Comparison of ENCODE assay signal across 29 cellular contexts in the genomic region with DNA sequence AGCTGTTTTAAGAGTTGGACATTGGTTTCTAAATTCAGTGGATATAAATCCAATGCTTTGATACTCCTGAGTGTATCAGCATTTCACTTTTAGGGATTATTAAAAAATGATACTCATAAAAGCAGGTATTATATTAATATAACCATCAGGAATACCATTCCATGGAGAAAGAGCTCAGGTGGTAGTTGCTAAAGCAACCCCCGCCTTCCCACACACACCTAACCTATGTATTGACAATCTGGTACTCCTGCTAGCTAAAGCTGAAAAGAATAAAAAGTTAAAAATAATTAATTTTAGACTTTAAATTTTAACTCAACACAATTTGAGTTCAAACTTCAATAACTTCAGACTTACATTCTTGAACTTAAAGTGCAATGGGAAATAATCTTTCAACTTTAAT.
"Had no signal": no experiment of that assay in that cellular context is flagged by ENCODE, and none has a peak within 500 bp of the region (broad histone marks: within the 10 kb centered on the region; RNA-seq: fewer than 3 reads in every experiment).

No MANE protein-coding gene starts in this region.

- H3K27ac ChIP-seq: adrenal gland, ascending aorta, body of pancreas, brain microvascular endothelial cell, breast epithelium, cardiac muscle cell had no signal

- H3K4me1 ChIP-seq: adrenal gland, ascending aorta, body of pancreas, breast epithelium had no signal

- H3K4me3 ChIP-seq: adrenal gland, ascending aorta, body of pancreas, breast epithelium, cardiac muscle cell had no signal

- H3K36me3 ChIP-seq: adrenal gland, ascending aorta, brain microvascular endothelial cell, breast epithelium, cardiac muscle cell had no signal

- H3K9me3 ChIP-seq: adrenal gland, ascending aorta, body of pancreas, breast epithelium had no signal

- DNase-seq: activated effector memory CD4-positive, alpha-beta T cell treated with anti-CD3 and anti-CD28 coated beads, Interleukin-2, amount 50 U/mL, for 16 hours; activated effector memory CD4-positive, alpha-beta T cell treated with Interleukin-2 at 50 U/mL for 16 hours; activated gamma-delta T cell; activated gamma-delta T cell treated with Interleukin-2 at 50 U/mL for 16 hours; activated naive CD4-positive, alpha-beta T cell; activated naive CD4-positive, alpha-beta T cell treated with anti-CD3 and anti-CD28 coated beads for 36 hours; activated naive CD4-positive, alpha-beta T cell treated with anti-CD3 and anti-CD28 coated beads, Interleukin-2, amount 10 ng/mL, durations not matched to agents 7 days and 5 days; activated naive CD4-positive, alpha-beta T cell treated with anti-CD3 and anti-CD28 coated beads, Interleukin-2, amount 50 U/mL, for 16 hours; activated naive CD4-positive, alpha-beta T cell treated with Interleukin-2 at 50 U/mL for 16 hours; activated naive CD8-positive, alpha-beta T cell treated with anti-CD3 and anti-CD28 coated beads for 36 hours; activated naive CD8-positive, alpha-beta T cell treated with anti-CD3 and anti-CD28 coated beads, Interleukin-2, amount 10 ng/mL, durations not matched to agents 7 days and 5 days; activated naive CD8-positive, alpha-beta T cell treated with anti-CD3 and anti-CD28 coated beads, Interleukin-2, amount 50 U/mL, for 24 hours; activated T-cell treated with anti-CD3 and anti-CD28 coated beads, Interleukin-2, amount 50 U/mL, for 1 hour; activated T-cell treated with anti-CD3 and anti-CD28 coated beads, Interleukin-2, amount 50 U/mL, for 24 hours; activated T-cell treated with anti-CD3 and anti-CD28 coated beads, Interleukin-2, amount 50 U/mL, for 4 hours; activated T-cell treated with anti-CD3 and anti-CD28 coated beads, Interleukin-2, amount 50 U/mL, for 48 hours; activated T-cell treated with anti-CD3 and anti-CD28 coated beads, Interleukin-2, amount 50 U/mL, for 72 hours; adrenal gland; amniotic stem cell; aorta; body of pancreas; brain microvascular endothelial cell; central memory CD4-positive, alpha-beta T cell; cerebellar nuclear complex had no signal

- ATAC-seq: activated naive CD4-positive, alpha-beta T cell treated with anti-CD3 and anti-CD28 coated beads, Interleukin-2, amount 50 U/mL, for 72 hours; activated naive CD8-positive, alpha-beta T cell treated with anti-CD3 and anti-CD28 coated beads, Interleukin-2, amount 50 U/mL, for 24 hours; activated T-cell treated with anti-CD3 and anti-CD28 coated beads, Interleukin-2, amount 50 U/mL, for 4 hours; activated T-cell treated with anti-CD3 and anti-CD28 coated beads, Interleukin-2, amount 50 U/mL, for 72 hours; activated T-helper 17 cell treated with anti-CD3 and anti-CD28 coated beads, Interleukin-2, amount 50 U/mL, for 72 hours; body of pancreas had no signal

- H3K27me3 ChIP-seq: adrenal gland, ascending aorta, body of pancreas, brain microvascular endothelial cell, breast epithelium, cardiac muscle cell had no signal
